ENCODE assay signal across 17 cellular contexts in genomic region chr21:46475296-46475695, GRCh38. TPM values are rescaled to one million over a fixed set of nuclear protein-coding genes. Genes with fewer than 3 reads are reported as not detected.
DNase-seq lines count a peak whose midpoint lies in the region; ATAC-seq and TF ChIP-seq lines count a peak whose summit lies in the region.
"Had no signal": no experiment of that assay in that cellular context is flagged by ENCODE, and none has a peak within 500 bp of the region (broad histone marks: within the 10 kb centered on the region; RNA-seq: fewer than 3 reads in every experiment).

No MANE protein-coding gene starts in this region.

- peaks cover 0 to 19% (median 5%) of the 10 kb centered on the region in 3 donors for H3K4me1 ChIP-seq in gastroesophageal sphincter
- peaks cover 0 to 13% of the 10 kb centered on the region in 2 donors for H3K4me1 ChIP-seq in naive thymus-derived CD4-positive, alpha-beta T cell (ENCODE audit: control insufficient read depth in 2 of 2, insufficient read depth in 2 of 2, low read length in 2 of 2)
- H3K4me1 ChIP-seq: Caco-2 had no signal

- H3K36me3 ChIP-seq in WERI-Rb-1 (peaks cover 5% of the 10 kb centered on the region), gastroesophageal sphincter (peaks cover 0 to 9% of the 10 kb centered on the region in 2 donors)
- H3K36me3 ChIP-seq in naive thymus-derived CD4-positive, alpha-beta T cell (ENCODE audit: control insufficient read depth in 2 of 3, insufficient read depth in 3 of 3, low read length in 3 of 3) = peaks cover 0 to 5% (median 0%) of the 10 kb centered on the region in 3 experiments

- intact Hi-C loops in CD4-positive, alpha-beta T cell (cut with DNase I, micrococcal nuclease) = no loop called here
- intact Hi-C loops in activated CD4-positive, alpha-beta memory T cell treated with anti-CD3 and anti-CD28 coated beads for 36 hours (cut with micrococcal nuclease) = no loop called here
- intact Hi-C loops in naive thymus-derived CD4-positive, alpha-beta T cell (cut with micrococcal nuclease) = no loop called here

- TF ChIP-seq CTCF in CD4-positive, alpha-beta T cell (IDR thresholded peaks at IDR 0.05) = no peak
- TF ChIP-seq CTCF in WERI-Rb-1 (IDR thresholded peaks at IDR 0.05; ENCODE audit: low read depth, low read length) = no peak
- no peak for TF ChIP-seq CTCF in gastroesophageal sphincter (IDR thresholded peaks at IDR 0.05)

- H3K9me3 Mint-ChIP-seq in CD4-positive, alpha-beta T cell = no peaks in the 10 kb centered on the region
- H3K9me3 Mint-ChIP-seq in immature natural killer cell = no peaks in the 10 kb centered on the region
- no peaks in the 10 kb centered on the region for H3K9me3 Mint-ChIP-seq in activated CD4-positive, alpha-beta memory T cell treated with anti-CD3 and anti-CD28 coated beads for 36 hours
- no peaks in the 10 kb centered on the region for H3K9me3 Mint-ChIP-seq in naive thymus-derived CD4-positive, alpha-beta T cell
- H3K9me3 Mint-ChIP-seq: HFFc6, IgD-negative memory B cell had no signal

- H3K4me1 Mint-ChIP-seq in CD4-positive, alpha-beta T cell (ENCODE audit: low read depth) = peaks cover 50% of the 10 kb centered on the region
- H3K4me1 Mint-ChIP-seq in immature natural killer cell = peaks cover 50 to 89% of the 10 kb centered on the region in 2 donors
- H3K4me1 Mint-ChIP-seq in activated CD4-positive, alpha-beta memory T cell treated with anti-CD3 and anti-CD28 coated beads for 36 hours (ENCODE audit: low read depth) = peaks cover 28% of the 10 kb centered on the region
- H3K4me1 Mint-ChIP-seq in naive thymus-derived CD4-positive, alpha-beta T cell = peaks cover 26 to 70% (median 61%) of the 10 kb centered on the region in 7 donors

- WGBS in gastroesophageal sphincter (ENCODE audit: low coverage in 1 of 2), 2 donors = 80 to 87% methylated on average over 1 of the region's 1 CpG

- CTCF ChIA-PET in CD4-positive, alpha-beta T cell (lab: Charles Lee) = no interaction called here
- CTCF ChIA-PET in activated CD4-positive, alpha-beta memory T cell treated with anti-CD3 and anti-CD28 coated beads for 36 hours (lab: Charles Lee) = no interaction called here
- CTCF ChIA-PET in naive thymus-derived CD4-positive, alpha-beta T cell (lab: Charles Lee) = interaction anchor here (0.5 kb wide), 1 partner anchor 70 kb away, joined by 4 read pairs; no protein-coding TSS in a partner anchor

- H3K4me3 ChIP-seq in WERI-Rb-1 (ENCODE audit: low read depth, low read length) = no peak overlapping the region
- H3K4me3 ChIP-seq in gastroesophageal sphincter = no peak overlapping the region
- H3K4me3 ChIP-seq in naive thymus-derived CD4-positive, alpha-beta T cell (ENCODE audit: low read length) = no peak overlapping the region
- H3K4me3 ChIP-seq: BLaER1 treated with 17β-estradiol and CSF1 and Interleukin-3, amounts not matched to agents 10 nM and 100 nM had no signal

- POLR2A ChIA-PET in CD4-positive, alpha-beta T cell (lab: Charles Lee) = no interaction called here
- POLR2A ChIA-PET in activated CD4-positive, alpha-beta memory T cell treated with anti-CD3 and anti-CD28 coated beads for 36 hours (lab: Charles Lee) = interaction anchor here (0.7 to 1.0 kb wide), 2 partner anchors 8 to 18 kb away, joined by 4 read pairs; no protein-coding TSS in a partner anchor
- POLR2A ChIA-PET in naive thymus-derived CD4-positive, alpha-beta T cell (lab: Charles Lee) = interaction anchor here (0.6 kb wide), 1 partner anchor 182 kb away, joined by 3 read pairs; no protein-coding TSS in a partner anchor

- peak overlapping the region; percentile 5 for H3K27ac Mint-ChIP-seq in CD4-positive, alpha-beta T cell
- H3K27ac Mint-ChIP-seq in immature natural killer cell = peak overlapping the region in 4 of 6 donors; percentile 23 to 71 (median 48)
- no peak overlapping the region for H3K27ac Mint-ChIP-seq in activated CD4-positive, alpha-beta memory T cell treated with anti-CD3 and anti-CD28 coated beads for 36 hours
- peak overlapping the region in 1 of 9 donors; percentile 8 for H3K27ac Mint-ChIP-seq in naive thymus-derived CD4-positive, alpha-beta T cell
- H3K27ac Mint-ChIP-seq: B cell, HFFc6, IgD-negative memory B cell had no signal

- TF ChIP-seq POLR2A in gastroesophageal sphincter (IDR thresholded peaks at IDR 0.05) = no peak

- H3K27me3 Mint-ChIP-seq in CD4-positive, alpha-beta T cell = no peaks in the 10 kb centered on the region
- H3K27me3 Mint-ChIP-seq in immature natural killer cell (ENCODE audit: low read depth in 3 of 3) = peaks cover 0 to 4% (median 2%) of the 10 kb centered on the region in 3 donors
- no peaks in the 10 kb centered on the region for H3K27me3 Mint-ChIP-seq in activated CD4-positive, alpha-beta memory T cell treated with anti-CD3 and anti-CD28 coated beads for 36 hours
- no peaks in the 10 kb centered on the region for H3K27me3 Mint-ChIP-seq in naive thymus-derived CD4-positive, alpha-beta T cell
- H3K27me3 Mint-ChIP-seq: B cell, IgD-negative memory B cell had no signal

- no peaks in the 10 kb centered on the region for H3K9me3 ChIP-seq in CD4-positive, alpha-beta T cell (ENCODE audit: control insufficient read depth, low read length)
- no peaks in the 10 kb centered on the region for H3K9me3 ChIP-seq in WERI-Rb-1 (ENCODE audit: severe bottlenecking)
- H3K9me3 ChIP-seq in gastroesophageal sphincter = no peaks in the 10 kb centered on the region
- no peaks in the 10 kb centered on the region for H3K9me3 ChIP-seq in naive thymus-derived CD4-positive, alpha-beta T cell (ENCODE audit: control insufficient read depth in 2 of 3, low read length in 3 of 3)
- H3K9me3 ChIP-seq: BLaER1 treated with 17β-estradiol and CSF1 and Interleukin-3, amounts not matched to agents 10 nM and 100 nM; Caco-2 had no signal

- peaks cover 65% of the 10 kb centered on the region for H3K36me3 Mint-ChIP-seq in CD4-positive, alpha-beta T cell (ENCODE audit: low read depth)
- H3K36me3 Mint-ChIP-seq in immature natural killer cell = peaks cover 11 to 26% (median 24%) of the 10 kb centered on the region in 3 donors
- peaks cover 6% of the 10 kb centered on the region for H3K36me3 Mint-ChIP-seq in activated CD4-positive, alpha-beta memory T cell treated with anti-CD3 and anti-CD28 coated beads for 36 hours
- peaks cover 0 to 37% (median 22%) of the 10 kb centered on the region in 5 donors for H3K36me3 Mint-ChIP-seq in naive thymus-derived CD4-positive, alpha-beta T cell

- no peak for ATAC-seq in CD4-positive, alpha-beta T cell (ENCODE audit: poor library complexity)
- no peak for ATAC-seq in gastroesophageal sphincter
- ATAC-seq in naive thymus-derived CD4-positive, alpha-beta T cell = no peak
- ATAC-seq: HCT116 had no signal

- TF ChIP-seq EP300 in gastroesophageal sphincter (IDR thresholded peaks at IDR 0.05) = no peak

- no peak overlapping the region for H3K27ac ChIP-seq in CD4-positive, alpha-beta T cell (ENCODE audit: low read depth, low read length)
- H3K27ac ChIP-seq in WERI-Rb-1 (peak overlapping the region; percentile 15; the same call in 1 of the 2 replicates), gastroesophageal sphincter (no peak overlapping the region)
- no peak overlapping the region for H3K27ac ChIP-seq in naive thymus-derived CD4-positive, alpha-beta T cell (ENCODE audit: low read depth, low read length)
- H3K27ac ChIP-seq: HL-60 had no signal

- H3K27me3 ChIP-seq in CD4-positive, alpha-beta T cell (ENCODE audit: control insufficient read depth, insufficient read depth, low read length) = no peaks in the 10 kb centered on the region
- no peaks in the 10 kb centered on the region for H3K27me3 ChIP-seq in WERI-Rb-1 (ENCODE audit: insufficient read depth, low read depth, severe bottlenecking)
- H3K27me3 ChIP-seq in gastroesophageal sphincter = no peaks in the 10 kb centered on the region
- no peaks in the 10 kb centered on the region for H3K27me3 ChIP-seq in naive thymus-derived CD4-positive, alpha-beta T cell (ENCODE audit: control insufficient read depth in 2 of 2, insufficient read depth in 2 of 2, low read length in 2 of 2)
- H3K27me3 ChIP-seq: BLaER1 treated with 17β-estradiol and CSF1 and Interleukin-3, amounts not matched to agents 10 nM and 100 nM had no signal

- H3K4me3 Mint-ChIP-seq in CD4-positive, alpha-beta T cell = no peak overlapping the region
- H3K4me3 Mint-ChIP-seq in immature natural killer cell = peak overlapping the region in 1 of 5 donors; percentile 14
- no peak overlapping the region for H3K4me3 Mint-ChIP-seq in activated CD4-positive, alpha-beta memory T cell treated with anti-CD3 and anti-CD28 coated beads for 36 hours
- no peak overlapping the region for H3K4me3 Mint-ChIP-seq in naive thymus-derived CD4-positive, alpha-beta T cell
- H3K4me3 Mint-ChIP-seq: B cell, HFFc6, IgD-negative memory B cell had no signal

- DNase-seq in CD4-positive, alpha-beta T cell = no peak
- DNase-seq in WERI-Rb-1 = no peak
- DNase-seq in immature natural killer cell = no peak
- no peak for DNase-seq in GF-D8 (lab: John Stamatoyannopoulos, UW)
- DNase-seq in activated CD4-positive, alpha-beta memory T cell treated with anti-CD3 and anti-CD28 coated beads for 36 hours = no peak
- DNase-seq in naive thymus-derived CD4-positive, alpha-beta T cell = no peak
- DNase-seq: 8988T, Caco-2, GOT3, H7, HFFc6 had no signal

RNA-seq across cellular contexts. Expression of gene DIP2A, which starts 16.6 kb away (rescaled TPM):
- total RNA-seq in CD4-positive, alpha-beta T cell = 10 to 100 TPM; 61.2 to 66.1 TPM
- polyA plus RNA-seq in immature natural killer cell = 10 to 100 TPM; 23.1 to 64.8 (median 26.9) TPM
- 10 to 100 TPM; 19.9 to 40.8 (median 31.1) TPM for total RNA-seq in gastroesophageal sphincter
- 10 to 100 TPM; 32.0 to 35.3 TPM for total RNA-seq in activated CD4-positive, alpha-beta memory T cell treated with anti-CD3 and anti-CD28 coated beads for 36 hours
- 100 to 1,000 TPM in 4 of 5 experiments, 10 to 100 TPM in 1; 54.7 to 118 (median 108) TPM for total RNA-seq in naive thymus-derived CD4-positive, alpha-beta T cell
- polyA plus RNA-seq in naive thymus-derived CD4-positive, alpha-beta T cell = 10 to 100 TPM; 16.9 to 22.9 TPM
